In genomic region chr10:52927678-52928077, GRCh38 we compare ENCODE assay signal across 1 cellular context.
TF ChIP-seq lines count a peak whose summit lies in the region.

No MANE protein-coding gene starts in this region.

TF ChIP-seq in SK-N-SH, 30 proteins besides CTCF, POLR2A, EP300 and RAD21 (continued from another document):
- no peak for TF ChIP-seq EZH2phosphoT487 (IDR thresholded peaks at IDR 0.05; ENCODE audit: borderline replicate concordance, low read depth)
- no peak for TF ChIP-seq RFX5 (IDR thresholded peaks at IDR 0.05; ENCODE audit: low read length)
- no peak for TF ChIP-seq POLR2AphosphoS5 (IDR thresholded peaks at IDR 0.05; ENCODE audit: low read depth, low read length)
- no peak for TF ChIP-seq FOSL2 (IDR thresholded peaks at IDR 0.05; ENCODE audit: borderline replicate concordance, low read depth)
- no peak for TF ChIP-seq TCF12 (IDR thresholded peaks at IDR 0.05)
- no peak for TF ChIP-seq RCOR1 (IDR thresholded peaks at IDR 0.05; ENCODE audit: low read length)
